28 cellular contexts compared by ENCODE assay signal in the genomic region with DNA sequence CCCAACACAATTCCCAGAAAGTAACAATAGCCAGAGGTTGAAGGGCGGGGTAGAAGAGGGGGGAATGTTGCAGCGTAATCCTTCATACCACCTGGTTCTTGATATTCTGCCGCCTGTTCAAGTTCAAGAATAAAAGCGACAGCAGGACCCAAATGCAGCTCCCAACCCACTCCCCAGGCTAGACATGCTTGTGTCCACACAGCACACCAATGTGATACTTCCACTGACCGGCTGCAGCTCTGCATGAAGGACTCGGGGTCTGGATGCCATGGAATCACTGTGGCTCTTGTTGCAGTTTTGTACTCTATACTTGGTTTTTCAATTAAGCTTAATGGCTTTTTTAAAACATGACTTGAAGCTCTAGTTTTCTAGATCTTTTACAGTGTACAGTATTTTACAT.
"Had no signal": no experiment of that assay in that cellular context is flagged by ENCODE, and none has a peak within 500 bp of the region (broad histone marks: within the 10 kb centered on the region; RNA-seq: fewer than 3 reads in every experiment).

No MANE protein-coding gene starts in this region.

- H3K9ac ChIP-seq: parathyroid adenoma had no signal

- H3K4me3 Mint-ChIP-seq: activated CD4-positive, alpha-beta memory T cell treated with anti-CD3 and anti-CD28 coated beads for 36 hours; activated CD4-positive, alpha-beta T cell treated with anti-CD3 and anti-CD28 coated beads, Interleukin-2, amount 10 ng/mL, durations not matched to agents 24 days and 14 days; central memory CD8-positive, alpha-beta T cell; dendritic cell treated with granulocyte-macrophage colony-stimulating factor and Interleukin-4, amounts not matched to agents 40 ng/mL and 50 ng/mL, for 4 days; endodermal cell; immature natural killer cell; memory B cell had no signal

- H3K9me3 Mint-ChIP-seq: activated CD4-positive, alpha-beta memory T cell treated with anti-CD3 and anti-CD28 coated beads for 36 hours; activated CD4-positive, alpha-beta T cell treated with anti-CD3 and anti-CD28 coated beads, Interleukin-2, amount 10 ng/mL, durations not matched to agents 24 days and 14 days; activated T-helper 2 cell treated with anti-CD3 and anti-CD28 coated beads, Interferon-gamma antibody, Interleukin-2, Interleukin-4, amounts not matched to agents 10 μg/mL and 5 μg/mL and 100 μg/mL, durations not matched to agents 14 hours and 24 hours and 36 hours; central memory CD8-positive, alpha-beta T cell; dendritic cell treated with granulocyte-macrophage colony-stimulating factor and Interleukin-4, amounts not matched to agents 40 ng/mL and 50 ng/mL, for 4 days; endodermal cell; immature natural killer cell; memory B cell; neural crest cell had no signal

- H3K4me1 Mint-ChIP-seq: endodermal cell had no signal

- H3K27ac Mint-ChIP-seq: activated CD4-positive, alpha-beta T cell treated with anti-CD3 and anti-CD28 coated beads, Interleukin-2, amount 10 ng/mL, durations not matched to agents 24 days and 14 days; activated T-helper 2 cell treated with anti-CD3 and anti-CD28 coated beads, Interferon-gamma antibody, Interleukin-2, Interleukin-4, amounts not matched to agents 10 μg/mL and 5 μg/mL and 100 μg/mL, durations not matched to agents 14 hours and 24 hours and 36 hours; dendritic cell treated with granulocyte-macrophage colony-stimulating factor and Interleukin-4, amounts not matched to agents 40 ng/mL and 50 ng/mL, for 4 days; endodermal cell had no signal

- H2AFZ ChIP-seq: parathyroid adenoma had no signal

- FAIRE-seq: kidney had no signal

- H3K27me3 ChIP-seq: breast epithelium, esophagus muscularis mucosa, foreskin keratinocyte, heart left ventricle, tibial nerve had no signal

- H3K79me2 ChIP-seq: parathyroid adenoma had no signal

- H3K27ac ChIP-seq: breast epithelium, esophagus muscularis mucosa, foreskin keratinocyte, heart left ventricle, parathyroid adenoma, psoas muscle, tibial nerve had no signal

- ATAC-seq: foreskin keratinocyte; heart left ventricle; naive thymus-derived CD4-positive, alpha-beta T cell; psoas muscle had no signal

- DNase-seq: activated CD4-positive, alpha-beta memory T cell treated with anti-CD3 and anti-CD28 coated beads for 36 hours; activated CD4-positive, alpha-beta T cell treated with anti-CD3 and anti-CD28 coated beads, Interleukin-2, amount 10 ng/mL, durations not matched to agents 24 days and 14 days; activated CD4-positive, CD25-positive, alpha-beta regulatory T cell treated with anti-CD3 and anti-CD28 coated beads, Interleukin-2, amount 50 U/mL, for 72 hours; activated CD8-positive, alpha-beta memory T cell treated with anti-CD3 and anti-CD28 coated beads, Interleukin-2, amount 50 U/mL, for 4 hours; activated T-cell treated with anti-CD3 and anti-CD28 coated beads, Interleukin-2, amount 50 U/mL, for 1 hour; endodermal cell; foreskin keratinocyte; heart left ventricle; hypothalamus; immature natural killer cell; kidney; midbrain; naive thymus-derived CD4-positive, alpha-beta T cell; occipital lobe; psoas muscle; stimulated activated CD4-positive, alpha-beta T cell treated with anti-CD3 and anti-CD28 coated beads, Interleukin-15, amount 100 ng/mL, for 24 hours; stimulated activated CD4-positive, alpha-beta T cell treated with anti-CD3 and anti-CD28 coated beads, Interleukin-2, amount 100 ng/mL, for 24 hours; stimulated activated naive CD4-positive, alpha-beta T cell treated with Interleukin-2 at 50 U/mL for 16 hours; T-helper 2 cell had no signal

- H3K4me1 ChIP-seq: breast epithelium, foreskin keratinocyte, parathyroid adenoma had no signal

- H3K4me3 ChIP-seq: breast epithelium, esophagus muscularis mucosa, heart left ventricle, psoas muscle, tibial nerve had no signal

- H3K9me3 ChIP-seq: breast epithelium, esophagus muscularis mucosa, heart left ventricle, psoas muscle, tibial nerve had no signal
